ENCODE assay signal across 8 cellular contexts in the genomic region with DNA sequence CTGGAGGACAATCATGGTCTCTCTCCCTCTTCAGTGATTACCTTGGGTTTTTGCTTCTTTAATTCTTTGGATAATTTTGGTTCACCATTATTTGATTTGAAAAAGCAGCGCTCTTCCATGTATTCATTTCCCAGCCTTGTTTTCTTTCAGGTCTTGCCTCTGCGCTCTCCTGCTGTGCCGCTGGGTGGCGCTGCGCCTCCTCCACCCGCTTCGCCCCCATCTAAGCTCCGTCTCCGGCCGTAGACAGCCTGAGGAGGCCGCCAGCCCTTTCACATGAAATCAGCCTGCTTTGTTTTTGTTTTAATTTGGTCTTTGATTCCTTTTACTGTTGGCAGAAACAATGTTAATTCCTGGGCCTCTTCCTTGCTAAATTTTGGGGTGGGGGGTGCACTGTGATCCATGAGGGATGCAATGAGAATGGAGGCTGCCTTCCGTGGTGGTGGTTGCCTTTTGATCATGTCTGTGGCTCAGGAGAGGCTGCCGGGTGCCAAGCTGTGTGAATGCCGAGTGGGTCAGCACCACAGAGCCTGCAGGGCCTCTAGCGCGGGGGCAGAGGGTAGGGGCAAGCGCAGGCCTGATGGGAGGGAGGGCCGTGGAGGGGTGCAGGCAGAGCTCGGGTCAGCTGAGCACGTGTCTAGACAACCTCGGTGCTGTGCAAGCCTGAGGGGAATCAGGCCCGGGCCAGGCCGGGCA.
DNase-seq lines count a peak whose midpoint lies in the region; ATAC-seq and TF ChIP-seq lines count a peak whose summit lies in the region.

No MANE protein-coding gene starts in this region.

- no peaks in the 10 kb centered on the region for H3K27me3 ChIP-seq in ovary

- ATAC-seq in GM18907 (IDR thresholded peaks at IDR 0.05; ENCODE audit: unreplicated experiment): no peak

- peak; percentile 61 to 63 (median 62) for TF ChIP-seq CTCF in ovary (IDR thresholded peaks at IDR 0.05)

- intact Hi-C loops in ovary (cut with DNase I): loop anchor here in 2 of 4 donors (10.0 kb wide), 2 partner anchors 93 to 163 kb away; a partner anchor contains a TSS

- no peaks in the 10 kb centered on the region for H3K36me3 ChIP-seq in ovary

- H3K4me1 ChIP-seq in ovary (ENCODE audit: insufficient read depth): no peaks in the 10 kb centered on the region

- H3K9me3 ChIP-seq in ovary: no peaks in the 10 kb centered on the region

- peak overlapping the region in 1 of 2 donors; percentile 21 for H3K27ac ChIP-seq in ovary

- TF ChIP-seq POLR2A in ovary (IDR thresholded peaks at IDR 0.05): no peak

- 26 to 42% (median 32%) methylated on average over 23 of the region's 23 CpGs for WGBS in ovary, 3 donors

- DNase-seq in GM03348 (ENCODE audit: low spot score) (peak; percentile 76), NCI-H460 (ENCODE audit: extremely low read depth, low read depth) (peak; percentile 19), fibroblast of the conjunctiva (ENCODE audit: low read depth) (peak; percentile 49), ovary (peak; percentile 55 to 84 (median 64)), NCI-H1417 (lab: John Stamatoyannopoulos, UW) (no peak), NCI-H2171 treated with DMSO at 0.1 percent for 48 hours (lab: John Stamatoyannopoulos, UW) (no peak)
- DNase-seq in activated effector memory CD4-positive, alpha-beta T cell treated with Interleukin-2 at 50 U/mL for 16 hours: peak; percentile 31

- no peak for TF ChIP-seq EP300 in ovary (IDR thresholded peaks at IDR 0.05)

- no peak overlapping the region for H3K4me3 ChIP-seq in ovary

Comparison
In these comparisons a context has a peak if more than half of its experiments do, and no peak if none do; other contexts are left out.
1. DNase-seq: peak in GM03348 (single experiment), NCI-H460 (single experiment), activated effector memory CD4-positive, alpha-beta T cell treated with Interleukin-2 at 50 U/mL for 16 hours (single experiment), fibroblast of the conjunctiva (single experiment) and ovary (5 of 5); none in NCI-H1417 (0 of 3) and NCI-H2171 treated with DMSO at 0.1 percent for 48 hours (single experiment).